9 cellular contexts compared by ENCODE assay signal in genomic region chr1:184160942-184161698, GRCh38.
DNase-seq lines count a peak whose midpoint lies in the region; ATAC-seq and TF ChIP-seq lines count a peak whose summit lies in the region.
"Had no signal": no experiment of that assay in that cellular context is flagged by ENCODE, and none has a peak within 500 bp of the region (broad histone marks: within the 10 kb centered on the region; RNA-seq: fewer than 3 reads in every experiment).

No MANE protein-coding gene starts in this region.

- H3K4me1 Mint-ChIP-seq in activated naive CD8-positive, alpha-beta T cell treated with anti-CD3 and anti-CD28 coated beads, Interleukin-2, amount 50 U/mL, for 24 hours, result peaks cover 2% of the 10 kb centered on the region
- H3K4me1 Mint-ChIP-seq in activated naive CD8-positive, alpha-beta T cell treated with anti-CD3 and anti-CD28 coated beads for 36 hours, result no peaks in the 10 kb centered on the region
- H3K4me1 Mint-ChIP-seq in activated CD4-positive, alpha-beta memory T cell treated with anti-CD3 and anti-CD28 coated beads for 36 hours (ENCODE audit: low read depth), result peaks cover 14% of the 10 kb centered on the region
- H3K4me1 Mint-ChIP-seq in endothelial cell (ENCODE audit: unreplicated experiment), result no peaks in the 10 kb centered on the region

- no peaks in the 10 kb centered on the region for H3K9me3 Mint-ChIP-seq in activated naive CD8-positive, alpha-beta T cell treated with anti-CD3 and anti-CD28 coated beads, Interleukin-2, amount 50 U/mL, for 24 hours
- H3K9me3 Mint-ChIP-seq in activated naive CD8-positive, alpha-beta T cell treated with anti-CD3 and anti-CD28 coated beads for 36 hours, result peaks cover 2% of the 10 kb centered on the region
- peaks cover 6% of the 10 kb centered on the region for H3K9me3 Mint-ChIP-seq in activated CD4-positive, alpha-beta memory T cell treated with anti-CD3 and anti-CD28 coated beads for 36 hours
- no peaks in the 10 kb centered on the region for H3K9me3 Mint-ChIP-seq in endothelial cell (ENCODE audit: unreplicated experiment)
- H3K9me3 Mint-ChIP-seq: IgD-negative memory B cell had no signal

- H3K27me3 Mint-ChIP-seq in activated naive CD8-positive, alpha-beta T cell treated with anti-CD3 and anti-CD28 coated beads, Interleukin-2, amount 50 U/mL, for 24 hours, result peaks cover 8% of the 10 kb centered on the region
- H3K27me3 Mint-ChIP-seq in activated naive CD8-positive, alpha-beta T cell treated with anti-CD3 and anti-CD28 coated beads for 36 hours, result peaks cover 10% of the 10 kb centered on the region
- peaks cover 4% of the 10 kb centered on the region for H3K27me3 Mint-ChIP-seq in activated CD4-positive, alpha-beta memory T cell treated with anti-CD3 and anti-CD28 coated beads for 36 hours
- peaks cover 3% of the 10 kb centered on the region for H3K27me3 Mint-ChIP-seq in endothelial cell (ENCODE audit: unreplicated experiment)
- H3K27me3 Mint-ChIP-seq: IgD-negative memory B cell had no signal

- TF ChIP-seq CTCF in endothelial cell (IDR thresholded peaks at IDR 0.05; ENCODE audit: unreplicated experiment), result no peak

- H3K36me3 Mint-ChIP-seq in activated naive CD8-positive, alpha-beta T cell treated with anti-CD3 and anti-CD28 coated beads, Interleukin-2, amount 50 U/mL, for 24 hours (ENCODE audit: low read depth), result no peaks in the 10 kb centered on the region
- H3K36me3 Mint-ChIP-seq in activated naive CD8-positive, alpha-beta T cell treated with anti-CD3 and anti-CD28 coated beads for 36 hours, result no peaks in the 10 kb centered on the region
- no peaks in the 10 kb centered on the region for H3K36me3 Mint-ChIP-seq in activated CD4-positive, alpha-beta memory T cell treated with anti-CD3 and anti-CD28 coated beads for 36 hours
- no peaks in the 10 kb centered on the region for H3K36me3 Mint-ChIP-seq in endothelial cell (ENCODE audit: low read depth, unreplicated experiment)
- H3K36me3 Mint-ChIP-seq: IgD-negative memory B cell had no signal

- intact Hi-C loops in activated CD4-positive, alpha-beta memory T cell treated with anti-CD3 and anti-CD28 coated beads for 36 hours (cut with micrococcal nuclease), result loop anchor here (1.0 to 10.0 kb wide), 16 partner anchors 41 to 730 kb away; partner anchors contain the start of genes APOBEC4, ARPC5, C1orf21 and COLGALT2

- peak; percentile 75 for ATAC-seq in activated naive CD8-positive, alpha-beta T cell treated with anti-CD3 and anti-CD28 coated beads, Interleukin-2, amount 50 U/mL, for 24 hours
- ATAC-seq in HG03095 (IDR thresholded peaks at IDR 0.05; ENCODE audit: unreplicated experiment), result no peak

- H3K27ac Mint-ChIP-seq in activated naive CD8-positive, alpha-beta T cell treated with anti-CD3 and anti-CD28 coated beads, Interleukin-2, amount 50 U/mL, for 24 hours, result no peak overlapping the region
- H3K27ac Mint-ChIP-seq in activated naive CD8-positive, alpha-beta T cell treated with anti-CD3 and anti-CD28 coated beads for 36 hours, result no peak overlapping the region
- no peak overlapping the region for H3K27ac Mint-ChIP-seq in activated CD4-positive, alpha-beta memory T cell treated with anti-CD3 and anti-CD28 coated beads for 36 hours
- no peak overlapping the region for H3K27ac Mint-ChIP-seq in endothelial cell (ENCODE audit: unreplicated experiment)
- H3K27ac Mint-ChIP-seq: IgD-negative memory B cell had no signal

- no peak overlapping the region for H3K4me3 Mint-ChIP-seq in activated naive CD8-positive, alpha-beta T cell treated with anti-CD3 and anti-CD28 coated beads, Interleukin-2, amount 50 U/mL, for 24 hours
- no peak overlapping the region for H3K4me3 Mint-ChIP-seq in activated naive CD8-positive, alpha-beta T cell treated with anti-CD3 and anti-CD28 coated beads for 36 hours
- no peak overlapping the region for H3K4me3 Mint-ChIP-seq in activated CD4-positive, alpha-beta memory T cell treated with anti-CD3 and anti-CD28 coated beads for 36 hours
- no peak overlapping the region for H3K4me3 Mint-ChIP-seq in endothelial cell (ENCODE audit: unreplicated experiment)
- H3K4me3 Mint-ChIP-seq: IgD-negative memory B cell had no signal

- DNase-seq in activated naive CD8-positive, alpha-beta T cell treated with anti-CD3 and anti-CD28 coated beads, Interleukin-2, amount 50 U/mL, for 24 hours, result peak; percentile 16
- DNase-seq in activated naive CD8-positive, alpha-beta T cell treated with anti-CD3 and anti-CD28 coated beads for 36 hours, result no peak
- peak; percentile 66 for DNase-seq in activated CD4-positive, alpha-beta memory T cell treated with anti-CD3 and anti-CD28 coated beads for 36 hours
- DNase-seq in hepatic stellate cell (ENCODE audit: low spot score) (peak; percentile 56), stromal cell of bone marrow (ENCODE audit: low read depth) (peak; percentile 43), endothelial cell (ENCODE audit: low spot score) (no peak), superior temporal gyrus (ENCODE audit: extremely low spot score) (no peak)

- CTCF ChIA-PET in activated CD4-positive, alpha-beta memory T cell treated with anti-CD3 and anti-CD28 coated beads for 36 hours (lab: Charles Lee), result interaction anchor here (0.6 to 0.9 kb wide), 4 partner anchors 61 to 330 kb away, joined by 3 to 6 read pairs (median 4); partner anchors contain the start of gene TSEN15

- POLR2A ChIA-PET in activated CD4-positive, alpha-beta memory T cell treated with anti-CD3 and anti-CD28 coated beads for 36 hours (lab: Charles Lee), result interaction anchor here (0.8 to 1.3 kb wide), 2 partner anchors 109 to 205 kb away, joined by 3 to 7 read pairs; partner anchors contain the start of gene TSEN15

Comparison
In these comparisons a context has a peak if more than half of its experiments do, and no peak if none do; other contexts are left out.
1. DNase-seq: peak in activated naive CD8-positive, alpha-beta T cell treated with anti-CD3 and anti-CD28 coated beads, Interleukin-2, amount 50 U/mL, for 24 hours (single experiment), activated CD4-positive, alpha-beta memory T cell treated with anti-CD3 and anti-CD28 coated beads for 36 hours (single experiment), hepatic stellate cell (single experiment) and stromal cell of bone marrow (single experiment); none in activated naive CD8-positive, alpha-beta T cell treated with anti-CD3 and anti-CD28 coated beads for 36 hours (single experiment), endothelial cell (single experiment) and superior temporal gyrus (single experiment).